ENCODE assay signal across 4 cellular contexts in genomic region chr1:107444302-107444701, GRCh38.
"Had no signal": no experiment of that assay in that cellular context is flagged by ENCODE, and none has a peak within 500 bp of the region (broad histone marks: within the 10 kb centered on the region; RNA-seq: fewer than 3 reads in every experiment).

No MANE protein-coding gene starts in this region.

- H3K4me3 ChIP-seq: GM23338 had no signal

- H3K9me3 Mint-ChIP-seq: GM23338, H9 had no signal

- H3K4me3 Mint-ChIP-seq: GM23338, H9 had no signal

- DNase-seq: H9, HCEC 1CT, IMR-90 had no signal

- ATAC-seq: GM23338 had no signal

- H3K27ac Mint-ChIP-seq: GM23338, H9 had no signal

- H2AFZ ChIP-seq: GM23338 had no signal

- H3K4me2 ChIP-seq: GM23338 had no signal
